In the genomic region with DNA sequence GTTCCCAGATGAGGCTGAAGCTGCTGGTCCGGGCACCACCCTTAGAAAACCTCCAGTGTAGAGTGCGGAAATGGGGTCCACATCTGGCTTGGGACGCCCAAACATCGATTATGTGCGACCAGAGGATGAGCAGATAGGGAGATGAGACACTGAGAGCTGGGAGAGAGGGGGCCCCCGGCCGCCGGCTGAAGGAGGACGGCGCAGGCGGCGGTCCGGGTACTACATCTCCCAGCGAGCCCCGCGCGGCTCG, we compare ENCODE assay signal across 8 cellular contexts. TPM values are rescaled to one million over a fixed set of nuclear protein-coding genes. Genes with fewer than 3 reads are reported as not detected.
DNase-seq lines count a peak whose midpoint lies in the region; ATAC-seq lines count a peak whose summit lies in the region.

No MANE protein-coding gene starts in this region.

- H3K27ac Mint-ChIP-seq in natural killer cell treated with Interleukin-12 subunit alpha and Interleukin-12 subunit beta and Interleukin-15 and Interleukin-18, amount 100 ng/mL, for 72 hours = peak overlapping the region in 1 of 2 donors; percentile 49

- no peaks in the 10 kb centered on the region for H3K27me3 ChIP-seq in MG63
- H3K27me3 ChIP-seq in ectodermal cell (ENCODE audit: control insufficient read depth, insufficient read depth, low read length, poor library complexity, severe bottlenecking) = peaks cover 45% of the 10 kb centered on the region

- H3K4me1 Mint-ChIP-seq in natural killer cell treated with Interleukin-12 subunit alpha and Interleukin-12 subunit beta and Interleukin-15 and Interleukin-18, amount 100 ng/mL, for 72 hours (ENCODE audit: low read depth in 2 of 2) = peaks cover 14 to 22% of the 10 kb centered on the region in 2 donors

- no peaks in the 10 kb centered on the region for H3K9me3 Mint-ChIP-seq in natural killer cell treated with Interleukin-12 subunit alpha and Interleukin-12 subunit beta and Interleukin-15 and Interleukin-18, amount 100 ng/mL, for 72 hours

- DNase-seq in MG63 = no peak
- DNase-seq in natural killer cell treated with Interleukin-12 subunit alpha and Interleukin-12 subunit beta and Interleukin-15 and Interleukin-18, amount 100 ng/mL, for 72 hours (ENCODE audit: low spot score) = no peak
- DNase-seq in HPDE6-E6E7 (ENCODE audit: extremely low spot score) = no peak
- DNase-seq in mucosa of gallbladder (ENCODE audit: low spot score) = no peak

- H3K36me3 ChIP-seq in MG63 (no peaks in the 10 kb centered on the region), ectodermal cell (ENCODE audit: control insufficient read depth, insufficient read depth, low read length) (no peaks in the 10 kb centered on the region)

- peak overlapping the region; percentile 93 for H3K4me3 Mint-ChIP-seq in natural killer cell treated with Interleukin-12 subunit alpha and Interleukin-12 subunit beta and Interleukin-15 and Interleukin-18, amount 100 ng/mL, for 72 hours

- WGBS in ectodermal cell, 2 experiments = 0 to 1% methylated on average over 18 of the region's 18 CpGs

- H3K36me3 Mint-ChIP-seq in natural killer cell treated with Interleukin-12 subunit alpha and Interleukin-12 subunit beta and Interleukin-15 and Interleukin-18, amount 100 ng/mL, for 72 hours = no peaks in the 10 kb centered on the region

- H3K4me3 ChIP-seq in GM08714 (ENCODE audit: low read length) = peak overlapping the region; percentile 56; the same call in 1 of the 2 replicates
- peak overlapping the region; percentile 50 for H3K4me3 ChIP-seq in MG63
- peak overlapping the region; percentile 72 for H3K4me3 ChIP-seq in ectodermal cell (ENCODE audit: insufficient read depth, low read depth, low read length)

- peaks cover 34 to 53% of the 10 kb centered on the region in 2 donors for H3K27me3 Mint-ChIP-seq in natural killer cell treated with Interleukin-12 subunit alpha and Interleukin-12 subunit beta and Interleukin-15 and Interleukin-18, amount 100 ng/mL, for 72 hours

- H3K27ac ChIP-seq in ectodermal cell (ENCODE audit: insufficient read depth, low read depth, low read length, poor library complexity, severe bottlenecking) = no peak overlapping the region

- H3K9me3 ChIP-seq in MG63 (no peaks in the 10 kb centered on the region), ectodermal cell (ENCODE audit: control insufficient read depth, low read length) (no peaks in the 10 kb centered on the region)

- ATAC-seq in natural killer cell treated with Interleukin-12 subunit alpha and Interleukin-12 subunit beta and Interleukin-15 and Interleukin-18, amount 100 ng/mL, for 72 hours = no peak
- ATAC-seq in HG03354 (IDR thresholded peaks at IDR 0.05; ENCODE audit: poor library complexity, severe bottlenecking, unreplicated experiment) (no peak), GM18519 (IDR thresholded peaks at IDR 0.05; ENCODE audit: low FRiP score, unreplicated experiment) (no peak)

- no peaks in the 10 kb centered on the region for H3K4me1 ChIP-seq in ectodermal cell (ENCODE audit: control insufficient read depth, insufficient read depth, low read length)

RNA-seq across cellular contexts. Expression of a gene that starts 0.2 kb away (rescaled TPM):
- total RNA-seq in MG63 (2014; rRNA removed; shearing (Covaris generic); ENCODE audit: low replicate concordance) = 12.7 and 13.7 TPM in 2 replicates
- polyA plus RNA-seq in ectodermal cell (2013, experiment 1 of 4) = 52.4 TPM
- polyA plus RNA-seq in ectodermal cell (2013, experiment 2 of 4) = 45.5 TPM
- polyA plus RNA-seq in ectodermal cell (2013, experiment 3 of 4) = 40.8 TPM
- polyA plus RNA-seq in ectodermal cell (2013, experiment 4 of 4) = 42.1 TPM
- total RNA-seq in natural killer cell treated with Interleukin-12 subunit alpha and Interleukin-12 subunit beta and Interleukin-15 and Interleukin-18, amount 100 ng/mL, for 72 hours = 10 to 100 TPM; 27.6 to 28.1 TPM
- total RNA-seq in mucosa of gallbladder = 83.8 TPM

RNA-seq across cellular contexts. Expression of a gene that starts 31.3 kb away (rescaled TPM):
- total RNA-seq in MG63 (2014; rRNA removed; shearing (Covaris generic); ENCODE audit: low replicate concordance) = 10.0 and 14.4 TPM in 2 replicates
- 25.7 TPM for polyA plus RNA-seq in ectodermal cell (2013, experiment 1 of 4)
- polyA plus RNA-seq in ectodermal cell (2013, experiment 2 of 4) = 27.3 TPM
- polyA plus RNA-seq in ectodermal cell (2013, experiment 3 of 4) = 19.8 TPM
- polyA plus RNA-seq in ectodermal cell (2013, experiment 4 of 4) = 24.6 TPM
- 10 to 100 TPM; 46.0 to 66.7 TPM for total RNA-seq in natural killer cell treated with Interleukin-12 subunit alpha and Interleukin-12 subunit beta and Interleukin-15 and Interleukin-18, amount 100 ng/mL, for 72 hours
- 44.8 TPM for total RNA-seq in mucosa of gallbladder
